ENCODE assay signal across 9 cellular contexts in genomic region chr6:134372603-134373281, GRCh38. TPM values are rescaled to one million over a fixed set of nuclear protein-coding genes. Genes with fewer than 3 reads are reported as not detected.
DNase-seq lines count a peak whose midpoint lies in the region; ATAC-seq and TF ChIP-seq lines count a peak whose summit lies in the region.
"Had no signal": no experiment of that assay in that cellular context is flagged by ENCODE, and none has a peak within 500 bp of the region (broad histone marks: within the 10 kb centered on the region; RNA-seq: fewer than 3 reads in every experiment).

No MANE protein-coding gene starts in this region.

- no peak overlapping the region for H3K4me2 ChIP-seq in mesenchymal stem cell (ENCODE audit: low read length, poor library complexity, severe bottlenecking)

- no peaks in the 10 kb centered on the region for H3K27me3 ChIP-seq in mesenchymal stem cell (ENCODE audit: control insufficient read depth in 1 of 2, insufficient read depth in 1 of 2, low read length in 2 of 2)

- no peak overlapping the region for H3K4ac ChIP-seq in mesenchymal stem cell (ENCODE audit: low read depth in 1 of 2, low read length in 2 of 2)

- H2AFZ ChIP-seq in mesenchymal stem cell (ENCODE audit: low read depth, low read length): no peak overlapping the region

- H3K9ac ChIP-seq in mesenchymal stem cell (ENCODE audit: low read length): peak overlapping the region; percentile 77

- H3K23ac ChIP-seq in mesenchymal stem cell (ENCODE audit: low read length in 2 of 2): no peak overlapping the region

- no peak for TF ChIP-seq CTCF in cardiac fibroblast (IDR thresholded peaks at IDR 0.05; ENCODE audit: low read depth, low read length)

- no peak overlapping the region for H2BK120ac ChIP-seq in mesenchymal stem cell (ENCODE audit: low read depth, low read length)

- DNase-seq in AG20443 (ENCODE audit: low spot score) (peak; percentile 73), HuH-7.5 (ENCODE audit: low spot score) (peak; percentile 27), cardiac fibroblast (ENCODE audit: low read depth in 2 of 2) (peak; percentile 80 to 90), mesenchymal stem cell (peak; percentile 91), NCI-H345 treated with DMSO at 0.1 percent for 48 hours (lab: John Stamatoyannopoulos, UW; ENCODE audit: unreplicated experiment) (no peak), activated gamma-delta T cell treated with Interleukin-2 at 50 U/mL for 16 hours (no peak), hippocampal formation (lab: John Stamatoyannopoulos, UW) (no peak)
- DNase-seq: activated CD4-positive, CD25-positive, alpha-beta regulatory T cell had no signal

- H3K18ac ChIP-seq in mesenchymal stem cell (ENCODE audit: low read depth in 1 of 2, low read length in 2 of 2): peak overlapping the region; percentile 1 to 90

- peak overlapping the region; percentile 19 for H4K8ac ChIP-seq in mesenchymal stem cell (ENCODE audit: low read length)

- WGBS in mesenchymal stem cell: 91% methylated on average over 4 of the region's 4 CpGs

- no peak overlapping the region for H3K14ac ChIP-seq in mesenchymal stem cell (ENCODE audit: low read length in 2 of 2)

- H3K4me3 ChIP-seq in cardiac fibroblast (replicated peaks in 1 of 2; ENCODE audit: low read depth in 2 of 2, low read length in 2 of 2): no peak overlapping the region
- peak overlapping the region in 1 of 2 experiments; percentile 25 for H3K4me3 ChIP-seq in mesenchymal stem cell (ENCODE audit: insufficient read depth in 1 of 2, low read depth in 1 of 2, low read length in 2 of 2)

- no peak for ATAC-seq in GM18861 (IDR thresholded peaks at IDR 0.05; ENCODE audit: unreplicated experiment)

- H4K91ac ChIP-seq in mesenchymal stem cell (ENCODE audit: low read length): no peak overlapping the region

- peak overlapping the region in 1 of 2 experiments; percentile 3 for H2BK12ac ChIP-seq in mesenchymal stem cell (ENCODE audit: low read length in 2 of 2)

- no peaks in the 10 kb centered on the region for H3K9me3 ChIP-seq in mesenchymal stem cell (ENCODE audit: control insufficient read depth, low read length)

- H3K4me1 ChIP-seq in mesenchymal stem cell (ENCODE audit: control insufficient read depth, insufficient read depth, low read depth, low read length): no peaks in the 10 kb centered on the region

- no peak overlapping the region for H2BK15ac ChIP-seq in mesenchymal stem cell (ENCODE audit: low read depth, poor library complexity, severe bottlenecking)

- no peak overlapping the region for H2AK5ac ChIP-seq in mesenchymal stem cell (ENCODE audit: low read length, severe bottlenecking)

- H2BK5ac ChIP-seq in mesenchymal stem cell (ENCODE audit: low read depth, low read length, poor library complexity, severe bottlenecking): no peak overlapping the region

- H3K79me1 ChIP-seq in mesenchymal stem cell (replicated peaks; ENCODE audit: low read length, poor library complexity, severe bottlenecking): no peaks in the 10 kb centered on the region

- no peak overlapping the region for H3K27ac ChIP-seq in mesenchymal stem cell (ENCODE audit: low read length, poor library complexity, severe bottlenecking)

- H3K36me3 ChIP-seq in mesenchymal stem cell (ENCODE audit: control insufficient read depth in 1 of 2, insufficient read depth in 2 of 2, low read depth in 1 of 2, low read length in 2 of 2): no peaks in the 10 kb centered on the region

RNA-seq across cellular contexts. Expression of gene SGK1, which starts 54.8 kb away (rescaled TPM):
- 54.2 TPM for polyA plus RNA-seq in mesenchymal stem cell (2013, experiment 1 of 2)
- 54.0 TPM for polyA plus RNA-seq in mesenchymal stem cell (2013, experiment 2 of 2)

Comparison
In these comparisons a context has a peak if more than half of its experiments do, and no peak if none do; other contexts are left out.
1. DNase-seq: peak in AG20443 (single experiment), HuH-7.5 (single experiment), cardiac fibroblast (2 of 2) and mesenchymal stem cell (single experiment); none in NCI-H345 treated with DMSO at 0.1 percent for 48 hours (single experiment), activated gamma-delta T cell treated with Interleukin-2 at 50 U/mL for 16 hours (single experiment) and hippocampal formation (0 of 2).